In genomic region chr15:75059607-75060006, GRCh38 we compare ENCODE assay signal across 2 cellular contexts.
TF ChIP-seq lines count a peak whose summit lies in the region.

No MANE protein-coding gene starts in this region.

TF ChIP-seq in endothelial cell of umbilical vein, 7 proteins besides CTCF, POLR2A, EP300 and RAD21 (continued from another document):
- TF ChIP-seq, protein P1, sequence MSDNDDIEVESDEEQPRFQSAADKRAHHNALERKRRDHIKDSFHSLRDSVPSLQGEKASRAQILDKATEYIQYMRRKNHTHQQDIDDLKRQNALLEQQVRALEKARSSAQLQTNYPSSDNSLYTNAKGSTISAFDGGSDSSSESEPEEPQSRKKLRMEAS (IDR thresholded peaks at IDR 0.05; ENCODE audit: insufficient read depth, insufficient read length) = no peak
TF ChIP-seq in endothelial cell of umbilical vein: peak in this region for 0.

TF ChIP-seq in HepG2, 621 proteins besides CTCF, POLR2A, EP300 and RAD21 (continued from another document):
- TF ChIP-seq TFAP4 (IDR thresholded peaks at IDR 0.05; ENCODE audit: borderline replicate concordance, low read depth) (no peak), HDAC2 (CRISPR knock-in tag; IDR thresholded peaks at IDR 0.05) (no peak), ZFP36L1 (CRISPR knock-in tag; IDR thresholded peaks at IDR 0.05) (no peak), SOX6 (IDR thresholded peaks at IDR 0.05) (no peak), SOX6 (CRISPR knock-in tag; IDR thresholded peaks at IDR 0.05) (no peak), FOXP1 (IDR thresholded peaks at IDR 0.05) (no peak), FOXP1 (CRISPR knock-in tag; IDR thresholded peaks at IDR 0.05) (no peak), ZNF20 (CRISPR knock-in tag; IDR thresholded peaks at IDR 0.05) (no peak), STAT5B (CRISPR knock-in tag; IDR thresholded peaks at IDR 0.05) (no peak), ZBTB20 (CRISPR knock-in tag; IDR thresholded peaks at IDR 0.05; ENCODE audit: borderline replicate concordance, low read depth) (no peak), FOXA1 (IDR thresholded peaks at IDR 0.05) (no peak), FOXA1 (CRISPR knock-in tag; IDR thresholded peaks at IDR 0.05) (no peak), PHB2 (IDR thresholded peaks at IDR 0.05; ENCODE audit: partially characterized antibody) (no peak)
- TF ChIP-seq, protein P2, sequence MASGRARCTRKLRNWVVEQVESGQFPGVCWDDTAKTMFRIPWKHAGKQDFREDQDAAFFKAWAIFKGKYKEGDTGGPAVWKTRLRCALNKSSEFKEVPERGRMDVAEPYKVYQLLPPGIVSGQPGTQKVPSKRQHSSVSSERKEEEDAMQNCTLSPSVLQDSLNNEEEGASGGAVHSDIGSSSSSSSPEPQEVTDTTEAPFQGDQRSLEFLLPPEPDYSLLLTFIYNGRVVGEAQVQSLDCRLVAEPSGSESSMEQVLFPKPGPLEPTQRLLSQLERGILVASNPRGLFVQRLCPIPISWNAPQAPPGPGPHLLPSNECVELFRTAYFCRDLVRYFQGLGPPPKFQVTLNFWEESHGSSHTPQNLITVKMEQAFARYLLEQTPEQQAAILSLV (CRISPR knock-in tag; IDR thresholded peaks at IDR 0.05; ENCODE audit: borderline replicate concordance) = no peak
- TF ChIP-seq, protein P3, sequence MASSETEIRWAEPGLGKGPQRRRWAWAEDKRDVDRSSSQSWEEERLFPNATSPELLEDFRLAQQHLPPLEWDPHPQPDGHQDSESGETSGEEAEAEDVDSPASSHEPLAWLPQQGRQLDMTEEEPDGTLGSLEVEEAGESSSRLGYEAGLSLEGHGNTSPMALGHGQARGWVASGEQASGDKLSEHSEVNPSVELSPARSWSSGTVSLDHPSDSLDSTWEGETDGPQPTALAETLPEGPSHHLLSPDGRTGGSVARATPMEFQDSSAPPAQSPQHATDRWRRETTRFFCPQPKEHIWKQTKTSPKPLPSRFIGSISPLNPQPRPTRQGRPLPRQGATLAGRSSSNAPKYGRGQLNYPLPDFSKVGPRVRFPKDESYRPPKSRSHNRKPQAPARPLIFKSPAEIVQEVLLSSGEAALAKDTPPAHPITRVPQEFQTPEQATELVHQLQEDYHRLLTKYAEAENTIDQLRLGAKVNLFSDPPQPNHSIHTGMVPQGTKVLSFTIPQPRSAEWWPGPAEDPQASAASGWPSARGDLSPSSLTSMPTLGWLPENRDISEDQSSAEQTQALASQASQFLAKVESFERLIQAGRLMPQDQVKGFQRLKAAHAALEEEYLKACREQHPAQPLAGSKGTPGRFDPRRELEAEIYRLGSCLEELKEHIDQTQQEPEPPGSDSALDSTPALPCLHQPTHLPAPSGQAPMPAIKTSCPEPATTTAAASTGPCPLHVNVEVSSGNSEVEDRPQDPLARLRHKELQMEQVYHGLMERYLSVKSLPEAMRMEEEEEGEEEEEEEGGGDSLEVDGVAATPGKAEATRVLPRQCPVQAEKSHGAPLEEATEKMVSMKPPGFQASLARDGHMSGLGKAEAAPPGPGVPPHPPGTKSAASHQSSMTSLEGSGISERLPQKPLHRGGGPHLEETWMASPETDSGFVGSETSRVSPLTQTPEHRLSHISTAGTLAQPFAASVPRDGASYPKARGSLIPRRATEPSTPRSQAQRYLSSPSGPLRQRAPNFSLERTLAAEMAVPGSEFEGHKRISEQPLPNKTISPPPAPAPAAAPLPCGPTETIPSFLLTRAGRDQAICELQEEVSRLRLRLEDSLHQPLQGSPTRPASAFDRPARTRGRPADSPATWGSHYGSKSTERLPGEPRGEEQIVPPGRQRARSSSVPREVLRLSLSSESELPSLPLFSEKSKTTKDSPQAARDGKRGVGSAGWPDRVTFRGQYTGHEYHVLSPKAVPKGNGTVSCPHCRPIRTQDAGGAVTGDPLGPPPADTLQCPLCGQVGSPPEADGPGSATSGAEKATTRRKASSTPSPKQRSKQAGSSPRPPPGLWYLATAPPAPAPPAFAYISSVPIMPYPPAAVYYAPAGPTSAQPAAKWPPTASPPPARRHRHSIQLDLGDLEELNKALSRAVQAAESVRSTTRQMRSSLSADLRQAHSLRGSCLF (CRISPR knock-in tag; IDR thresholded peaks at IDR 0.05; ENCODE audit: borderline replicate concordance) = no peak
